2 cellular contexts compared by ENCODE assay signal in genomic region chr16:27435146-27435545, GRCh38. TPM values are rescaled to one million over a fixed set of nuclear protein-coding genes. Genes with fewer than 3 reads are reported as not detected.
"Had no signal": no experiment of that assay in that cellular context is flagged by ENCODE, and none has a peak within 500 bp of the region (broad histone marks: within the 10 kb centered on the region; RNA-seq: fewer than 3 reads in every experiment).

No MANE protein-coding gene starts in this region.

RNA-seq across cellular contexts. Expression of gene IL21R, which starts 33.2 kb away (rescaled TPM):
- total RNA-seq: epithelial cell of proximal tubule had no signal
- polyA plus RNA-seq: hepatocyte had no signal
